In genomic region chr11:326842-327580, GRCh38 we compare ENCODE assay signal across 8 cellular contexts. TPM values are rescaled to one million over a fixed set of nuclear protein-coding genes. Genes with fewer than 3 reads are reported as not detected.
DNase-seq lines count a peak whose midpoint lies in the region; ATAC-seq, FAIRE-seq and TF ChIP-seq lines count a peak whose summit lies in the region.

No MANE protein-coding gene starts in this region.

- 25% methylated on average over 19 of the region's 19 CpGs for WGBS in urinary bladder

- TF ChIP-seq POLR2A in endothelial cell of umbilical vein (IDR thresholded peaks at IDR 0.05; ENCODE audit: low read depth, low read length), result peak; percentile 20

- POLR2A ChIA-PET in WTC11 (lab: Charles Lee), result interaction anchor here (0.6 kb wide), 1 partner anchor 46 kb away, joined by 3 read pairs; no protein-coding TSS in a partner anchor
- POLR2A ChIA-PET in endothelial cell of umbilical vein (lab: Charles Lee), result interaction anchor here (1.0 kb wide), 1 partner anchor 28 kb away, joined by 3 read pairs; no protein-coding TSS in a partner anchor
- POLR2A ChIA-PET in naive thymus-derived CD8-positive, alpha-beta T cell (lab: Charles Lee), result interaction anchor here (0.7 to 5.6 kb wide), 18 partner anchors 11 to 249 kb away, joined by 3 to 56 read pairs (median 3); partner anchors contain the start of genes BET1L, PGGHG, PHRF1 and RIC8A

- intact Hi-C loops in endothelial cell of umbilical vein (cut with micrococcal nuclease), result loop anchor here (1.0 to 2.0 kb wide), 2 partner anchors 8 to 30 kb away; no protein-coding TSS in a partner anchor

- no peaks in the 10 kb centered on the region for H3K27me3 Mint-ChIP-seq in WTC11 (ENCODE audit: low read depth)
- H3K27me3 Mint-ChIP-seq in naive thymus-derived CD8-positive, alpha-beta T cell, result no peaks in the 10 kb centered on the region

- H3K27ac ChIP-seq in endothelial cell of umbilical vein (ENCODE audit: insufficient read depth, low read depth, low read length) (peak overlapping the region; percentile 59), urinary bladder (ENCODE audit: low read depth) (peak overlapping the region; percentile 83)

- no peaks in the 10 kb centered on the region for H3K9me1 ChIP-seq in endothelial cell of umbilical vein (replicated peaks; ENCODE audit: control insufficient read depth, extremely low read depth, insufficient read depth, low read length)

- peak overlapping the region; percentile 50 for H2AFZ ChIP-seq in endothelial cell of umbilical vein (ENCODE audit: low read depth, low read length)

- DNase-seq in WTC11 (ENCODE audit: low spot score), result no peak
- DNase-seq in endothelial cell of umbilical vein (ENCODE audit: low read depth, low spot score), result peak; percentile 84
- DNase-seq in naive thymus-derived CD8-positive, alpha-beta T cell, result peak; percentile 55 to 89 (median 78)
- no peak for DNase-seq in LoVo (ENCODE audit: low spot score)
- no peak for DNase-seq in NCI-H2196 (lab: John Stamatoyannopoulos, UW; ENCODE audit: unreplicated experiment)

- H3K79me2 ChIP-seq in endothelial cell of umbilical vein (ENCODE audit: control insufficient read depth, insufficient read depth, low read length), result no peaks in the 10 kb centered on the region

- no peaks in the 10 kb centered on the region for H4K20me1 ChIP-seq in endothelial cell of umbilical vein (replicated peaks; ENCODE audit: control insufficient read depth, extremely low read depth, insufficient read depth, low read length)

- dilution Hi-C loops in endothelial cell of umbilical vein (cut with MboI; ENCODE audit: extremely low pct_ligation_motif_present, low sequenced_read_pairs), result no loop called here

- H3K27me3 ChIP-seq in endothelial cell of umbilical vein (ENCODE audit: control insufficient read depth in 2 of 2, insufficient read depth in 2 of 2, low read length in 2 of 2), result no peaks in the 10 kb centered on the region

- H3K4me1 ChIP-seq in endothelial cell of umbilical vein (ENCODE audit: control insufficient read depth, extremely low read depth, insufficient read depth, low read length) (peaks cover 15% of the 10 kb centered on the region), urinary bladder (ENCODE audit: insufficient read depth) (no peaks in the 10 kb centered on the region)

- TF ChIP-seq CTCF in WTC11 (IDR thresholded peaks at IDR 0.05) (no peak), endothelial cell of umbilical vein (IDR thresholded peaks at IDR 0.05; ENCODE audit: extremely low read depth in 1 of 2, insufficient read depth in 1 of 2, low read depth in 1 of 2, low read length in 2 of 2) (no peak)

- peak overlapping the region; percentile 44 for H3K9ac ChIP-seq in endothelial cell of umbilical vein (replicated peaks; ENCODE audit: extremely low read depth, insufficient read depth, low read length)

- FAIRE-seq in endothelial cell of umbilical vein (lab: Jason Lieb, UNC), result peak; percentile 98

- ATAC-seq in GM19043 (IDR thresholded peaks at IDR 0.05; ENCODE audit: low read depth, unreplicated experiment), result peak; percentile 60
- ATAC-seq in HG03103 (IDR thresholded peaks at IDR 0.05; ENCODE audit: low read depth, unreplicated experiment), result peak; percentile 56
- ATAC-seq in WTC11, result no peak
- peak; percentile 65 to 75 for ATAC-seq in naive thymus-derived CD8-positive, alpha-beta T cell

- H3K4me1 Mint-ChIP-seq in WTC11, result peaks cover 41% of the 10 kb centered on the region
- H3K4me1 Mint-ChIP-seq in naive thymus-derived CD8-positive, alpha-beta T cell, result peaks cover 40 to 88% (median 80%) of the 10 kb centered on the region in 4 donors

- no peak overlapping the region for H3K4me3 Mint-ChIP-seq in WTC11
- peak overlapping the region; percentile 70 to 87 (median 78) for H3K4me3 Mint-ChIP-seq in naive thymus-derived CD8-positive, alpha-beta T cell

- H3K36me3 ChIP-seq in endothelial cell of umbilical vein (ENCODE audit: control insufficient read depth in 2 of 2, extremely low read depth in 1 of 2, insufficient read depth in 2 of 2, low read length in 2 of 2), result no peaks in the 10 kb centered on the region
- no peaks in the 10 kb centered on the region for H3K36me3 ChIP-seq in urinary bladder (ENCODE audit: insufficient read depth)

- peaks cover 16% of the 10 kb centered on the region for H3K9me3 Mint-ChIP-seq in WTC11
- H3K9me3 Mint-ChIP-seq in naive thymus-derived CD8-positive, alpha-beta T cell, result no peaks in the 10 kb centered on the region

- BruUV-seq in endothelial cell of umbilical vein (replicated peaks; lab: Mats Ljungman, UMichigan), result no TSS peak

- H3K4me3 ChIP-seq in endothelial cell of umbilical vein (replicated peaks in 1 of 3; ENCODE audit: insufficient read depth in 1 of 3, low read depth in 1 of 3, low read length in 3 of 3) (no peak overlapping the region), urinary bladder (ENCODE audit: low read depth, low read length) (no peak overlapping the region)

- no peak overlapping the region; the same call in 1 of the 2 replicates for H3K27ac Mint-ChIP-seq in WTC11
- peak overlapping the region; percentile 95 to 99 (median 98) for H3K27ac Mint-ChIP-seq in naive thymus-derived CD8-positive, alpha-beta T cell

- H3K9me3 ChIP-seq in endothelial cell of umbilical vein (replicated peaks; ENCODE audit: control insufficient read depth, insufficient read depth, low read length), result no peaks in the 10 kb centered on the region

- CTCF ChIA-PET in WTC11 (lab: Charles Lee), result interaction anchor here (1.2 to 1.4 kb wide), 2 partner anchors 27 to 76 kb away, joined by 3 to 5 read pairs; no protein-coding TSS in a partner anchor
- CTCF ChIA-PET in endothelial cell of umbilical vein (lab: Charles Lee), result interaction anchor here (0.7 to 1.3 kb wide), 5 partner anchors 12 to 28 kb away, joined by 3 to 4 read pairs (median 3); no protein-coding TSS in a partner anchor

- H3K36me3 Mint-ChIP-seq in WTC11, result peaks cover 16% of the 10 kb centered on the region
- H3K36me3 Mint-ChIP-seq in naive thymus-derived CD8-positive, alpha-beta T cell, result no peaks in the 10 kb centered on the region

- peak overlapping the region; percentile 26 for H3K4me2 ChIP-seq in endothelial cell of umbilical vein (ENCODE audit: insufficient read depth, low read length)

RNA-seq across cellular contexts. Expression of gene IFITM3, which starts 6.4 kb away (rescaled TPM):
- 381 to 503 TPM (median 481 TPM) in 3 replicates for total RNA-seq in WTC11 (2021)
- total RNA-seq in endothelial cell of umbilical vein, result 323 and 416 TPM in 2 replicates
- 950 and 1,150 TPM in 2 replicates for polyA plus RNA-seq in endothelial cell of umbilical vein
- 508 and 687 TPM in 2 replicates for polyA plus RNA-seq in endothelial cell of umbilical vein (2011; cell fraction: cytosol; rRNA removed)
- 108 and 156 TPM in 2 replicates for polyA plus RNA-seq in endothelial cell of umbilical vein (2011; cell fraction: nucleus; rRNA removed)
- polyA plus RNA-seq in endothelial cell of umbilical vein (2012), result 954 and 1,155 TPM in 2 replicates
- polyA minus RNA-seq in endothelial cell of umbilical vein, result 307 and 358 TPM in 2 replicates
- polyA minus RNA-seq in endothelial cell of umbilical vein (2011; cell fraction: cytosol; rRNA and poly(A)+ RNA removed), result 507 TPM
- polyA minus RNA-seq in endothelial cell of umbilical vein (2011; cell fraction: nucleus; rRNA and poly(A)+ RNA removed), result 50.7 and 85.4 TPM in 2 replicates
- 10 to 100 TPM; 11.3 to 11.9 TPM for total RNA-seq in naive thymus-derived CD8-positive, alpha-beta T cell
- 100 to 1,000 TPM in 2 of 3 donors, 10 to 100 TPM in 1; 45.1 to 202 (median 196) TPM for polyA plus RNA-seq in naive thymus-derived CD8-positive, alpha-beta T cell
- total RNA-seq in urinary bladder, result 43.2 TPM
- polyA plus RNA-seq in urinary bladder, result 2,675 TPM

RNA-seq across cellular contexts. Expression of gene IFITM1, which starts 13.2 kb away (rescaled TPM):
- total RNA-seq in WTC11 (2021) (544 to 679 TPM (median 640 TPM) in 3 replicates), endothelial cell of umbilical vein (4.0 and 11.5 TPM in 2 replicates), urinary bladder (20.9 TPM)
- polyA plus RNA-seq in endothelial cell of umbilical vein (24.6 and 34.1 TPM in 2 replicates), urinary bladder (599 TPM)
- 16.0 and 16.3 TPM in 2 replicates for polyA plus RNA-seq in endothelial cell of umbilical vein (2011; cell fraction: cytosol; rRNA removed)
- 3.6 and 5.7 TPM in 2 replicates for polyA plus RNA-seq in endothelial cell of umbilical vein (2011; cell fraction: nucleus; rRNA removed)
- polyA plus RNA-seq in endothelial cell of umbilical vein (2012), result 4.2 and 10.0 TPM in 2 replicates
- 29.1 and 50.9 TPM in 2 replicates for polyA minus RNA-seq in endothelial cell of umbilical vein
- polyA minus RNA-seq in endothelial cell of umbilical vein (2011; cell fraction: cytosol; rRNA and poly(A)+ RNA removed), result 128 TPM
- 0.72 and 3.4 TPM in 2 replicates for polyA minus RNA-seq in endothelial cell of umbilical vein (2011; cell fraction: nucleus; rRNA and poly(A)+ RNA removed)
- 10 to 100 TPM; 90.0 to 91.0 TPM for total RNA-seq in naive thymus-derived CD8-positive, alpha-beta T cell
- polyA plus RNA-seq in naive thymus-derived CD8-positive, alpha-beta T cell, result 1,000 to 10,000 TPM; 1,833 to 2,198 (median 2,135) TPM

RNA-seq across cellular contexts. Expression of gene IFITM2, which starts 19.4 kb away (rescaled TPM):
- total RNA-seq in WTC11 (2021), result 436 to 616 TPM (median 577 TPM) in 3 replicates
- total RNA-seq in endothelial cell of umbilical vein, result 219 and 263 TPM in 2 replicates
- polyA plus RNA-seq in endothelial cell of umbilical vein, result 1,135 and 1,428 TPM in 2 replicates
- 681 and 696 TPM in 2 replicates for polyA plus RNA-seq in endothelial cell of umbilical vein (2011; cell fraction: cytosol; rRNA removed)
- polyA plus RNA-seq in endothelial cell of umbilical vein (2011; cell fraction: nucleus; rRNA removed), result 144 and 187 TPM in 2 replicates
- 576 and 617 TPM in 2 replicates for polyA plus RNA-seq in endothelial cell of umbilical vein (2012)
- 371 and 437 TPM in 2 replicates for polyA minus RNA-seq in endothelial cell of umbilical vein
- 132 TPM for polyA minus RNA-seq in endothelial cell of umbilical vein (2011; cell fraction: cytosol; rRNA and poly(A)+ RNA removed)
- polyA minus RNA-seq in endothelial cell of umbilical vein (2011; cell fraction: nucleus; rRNA and poly(A)+ RNA removed), result 35.2 and 49.4 TPM in 2 replicates
- total RNA-seq in naive thymus-derived CD8-positive, alpha-beta T cell, result 100 to 1,000 TPM; 115 to 122 TPM
- polyA plus RNA-seq in naive thymus-derived CD8-positive, alpha-beta T cell, result 1,000 to 10,000 TPM; 2,345 to 2,732 (median 2,362) TPM
- 14.8 TPM for total RNA-seq in urinary bladder
- polyA plus RNA-seq in urinary bladder, result 765 TPM

RNA-seq across cellular contexts. Expression of gene IFITM5, which starts 27.7 kb away (rescaled TPM):
- total RNA-seq in WTC11 (2021) (not detected in 3 replicates), endothelial cell of umbilical vein (not detected in 2 replicates), urinary bladder (not detected)
- polyA plus RNA-seq in endothelial cell of umbilical vein (not detected in 2 replicates), urinary bladder (not detected)
- polyA plus RNA-seq in endothelial cell of umbilical vein (2011; cell fraction: cytosol; rRNA removed), result not detected in 2 replicates
- polyA plus RNA-seq in endothelial cell of umbilical vein (2011; cell fraction: nucleus; rRNA removed), result not detected in 2 replicates
- not detected in 2 replicates for polyA plus RNA-seq in endothelial cell of umbilical vein (2012)
- not detected in 2 replicates for polyA minus RNA-seq in endothelial cell of umbilical vein
- polyA minus RNA-seq in endothelial cell of umbilical vein (2011; cell fraction: cytosol; rRNA and poly(A)+ RNA removed), result not detected
- polyA minus RNA-seq in endothelial cell of umbilical vein (2011; cell fraction: nucleus; rRNA and poly(A)+ RNA removed), result not detected in 2 replicates
- total RNA-seq in naive thymus-derived CD8-positive, alpha-beta T cell, result not detected
- polyA plus RNA-seq in naive thymus-derived CD8-positive, alpha-beta T cell, result not detected

RNA-seq across cellular contexts. Expression of gene PGGHG, which starts 38.1 kb away (rescaled TPM):
- 74.9 to 111 TPM (median 106 TPM) in 3 replicates for total RNA-seq in WTC11 (2021)
- total RNA-seq in endothelial cell of umbilical vein, result 42.4 and 48.1 TPM in 2 replicates
- 31.6 and 37.9 TPM in 2 replicates for polyA plus RNA-seq in endothelial cell of umbilical vein
- 6.3 and 10.3 TPM in 2 replicates for polyA plus RNA-seq in endothelial cell of umbilical vein (2011; cell fraction: cytosol; rRNA removed)
- polyA plus RNA-seq in endothelial cell of umbilical vein (2011; cell fraction: nucleus; rRNA removed), result 302 and 379 TPM in 2 replicates
- 14.3 and 31.3 TPM in 2 replicates for polyA plus RNA-seq in endothelial cell of umbilical vein (2012)
- polyA minus RNA-seq in endothelial cell of umbilical vein, result 12.9 and 13.3 TPM in 2 replicates
- polyA minus RNA-seq in endothelial cell of umbilical vein (2011; cell fraction: cytosol; rRNA and poly(A)+ RNA removed), result 0.61 TPM
- polyA minus RNA-seq in endothelial cell of umbilical vein (2011; cell fraction: nucleus; rRNA and poly(A)+ RNA removed), result 19.8 and 36.7 TPM in 2 replicates
- 100 to 1,000 TPM; 662 to 707 TPM for total RNA-seq in naive thymus-derived CD8-positive, alpha-beta T cell
- polyA plus RNA-seq in naive thymus-derived CD8-positive, alpha-beta T cell, result 10 to 100 TPM in 2 of 3 donors, 1 to 10 TPM in 1; 8.1 to 14.9 (median 11.2) TPM
- total RNA-seq in urinary bladder, result 9.5 TPM
- polyA plus RNA-seq in urinary bladder, result 36.3 TPM

Comparison
In these comparisons a context has a peak if more than half of its experiments do, and no peak if none do; other contexts are left out.
1. DNase-seq: peak in endothelial cell of umbilical vein (single experiment) and naive thymus-derived CD8-positive, alpha-beta T cell (10 of 10); none in WTC11 (single experiment), LoVo (single experiment) and NCI-H2196 (single experiment).